Comparison of ENCODE assay signal across 20 cellular contexts in genomic region chr1:60130703-60131102, GRCh38. TPM values are rescaled to one million over a fixed set of nuclear protein-coding genes. Genes with fewer than 3 reads are reported as not detected.
DNase-seq lines count a peak whose midpoint lies in the region; ATAC-seq and FAIRE-seq lines count a peak whose summit lies in the region.
"Had no signal": no experiment of that assay in that cellular context is flagged by ENCODE, and none has a peak within 500 bp of the region (broad histone marks: within the 10 kb centered on the region; RNA-seq: fewer than 3 reads in every experiment).

No MANE protein-coding gene starts in this region.

- DNase-seq in AG20443 (ENCODE audit: low spot score) (peak; percentile 19), M059J (ENCODE audit: low read depth) (peak; percentile 40), astrocyte of the hippocampus (ENCODE audit: low read depth, low spot score) (peak; percentile 37), kidney tubule cell (ENCODE audit: low spot score) (peak; percentile 25), RCC 7860 (ENCODE audit: low spot score) (no peak)
- DNase-seq: CD4-positive, alpha-beta T cell; DMS79; NCI-H1694 treated with DMSO at 0.1 percent for 48 hours; NK-92 treated with Interleukin-12 subunit alpha and Interleukin-12 subunit beta, amount 100 ng/mL, for 24 hours; stimulated activated CD8-positive, alpha-beta memory T cell treated with anti-CD3 and anti-CD28 coated beads, Interleukin-4, amount 100 ng/mL, for 48 hours; uterus had no signal

- FAIRE-seq in RCC 7860 (lab: Jason Lieb, UNC): no peak
- FAIRE-seq: HepG2, TTC549 had no signal

- ATAC-seq in HG03565 (IDR thresholded peaks at IDR 0.05; ENCODE audit: unreplicated experiment) (no peak), HG02588 (IDR thresholded peaks at IDR 0.05; ENCODE audit: unreplicated experiment) (no peak), HG03571 (IDR thresholded peaks at IDR 0.05; ENCODE audit: unreplicated experiment) (no peak)
- ATAC-seq: GM23338, HepG2, left lobe of liver had no signal

RNA-seq across cellular contexts. Expression of gene C1orf87, which starts 57.1 kb away (rescaled TPM):
- total RNA-seq in M059J (2014; rRNA removed; shearing (Covaris generic)): not detected in 2 replicates
- total RNA-seq: CD4-positive, alpha-beta T cell; dermis microvascular lymphatic vessel endothelial cell; HepG2; left lobe of liver; mononuclear cell had no signal
